In genomic region chr17:73151888-73152633, GRCh38 we compare ENCODE assay signal across 1 cellular context.
A peak's percentile ranks its signal among the peaks of the same experiment; 100 is the strongest.
TF ChIP-seq lines count a peak whose summit lies in the region.

No MANE protein-coding gene starts in this region.

TF ChIP-seq in HepG2, 621 proteins besides CTCF, POLR2A, EP300 and RAD21 (continues in another document):
- TF ChIP-seq, protein P1, sequence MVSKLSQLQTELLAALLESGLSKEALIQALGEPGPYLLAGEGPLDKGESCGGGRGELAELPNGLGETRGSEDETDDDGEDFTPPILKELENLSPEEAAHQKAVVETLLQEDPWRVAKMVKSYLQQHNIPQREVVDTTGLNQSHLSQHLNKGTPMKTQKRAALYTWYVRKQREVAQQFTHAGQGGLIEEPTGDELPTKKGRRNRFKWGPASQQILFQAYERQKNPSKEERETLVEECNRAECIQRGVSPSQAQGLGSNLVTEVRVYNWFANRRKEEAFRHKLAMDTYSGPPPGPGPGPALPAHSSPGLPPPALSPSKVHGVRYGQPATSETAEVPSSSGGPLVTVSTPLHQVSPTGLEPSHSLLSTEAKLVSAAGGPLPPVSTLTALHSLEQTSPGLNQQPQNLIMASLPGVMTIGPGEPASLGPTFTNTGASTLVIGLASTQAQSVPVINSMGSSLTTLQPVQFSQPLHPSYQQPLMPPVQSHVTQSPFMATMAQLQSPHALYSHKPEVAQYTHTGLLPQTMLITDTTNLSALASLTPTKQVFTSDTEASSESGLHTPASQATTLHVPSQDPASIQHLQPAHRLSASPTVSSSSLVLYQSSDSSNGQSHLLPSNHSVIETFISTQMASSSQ (IDR thresholded peaks at IDR 0.05; ENCODE audit: low read depth) = peak; percentile 88
- TF ChIP-seq, protein P1 (CRISPR knock-in tag; IDR thresholded peaks at IDR 0.05; ENCODE audit: borderline replicate concordance) = peak; percentile 93; the same call in 1 of the 2 replicates
- TF ChIP-seq FOXA3 (CRISPR knock-in tag; IDR thresholded peaks at IDR 0.05) (peak; percentile 70), ZNF329 (CRISPR knock-in tag; IDR thresholded peaks at IDR 0.05; ENCODE audit: low read depth) (no peak), ZNF670 (CRISPR knock-in tag; IDR thresholded peaks at IDR 0.05; ENCODE audit: borderline replicate concordance) (no peak), SALL1 (CRISPR knock-in tag; IDR thresholded peaks at IDR 0.05) (peak; percentile 30; the same call in 1 of the 2 replicates), HNF4A (CRISPR knock-in tag; IDR thresholded peaks at IDR 0.05) (no peak), ZFP41 (CRISPR knock-in tag; IDR thresholded peaks at IDR 0.05; ENCODE audit: borderline replicate concordance) (no peak), ZMYM3 (CRISPR knock-in tag; IDR thresholded peaks at IDR 0.05) (peak; percentile 84), CENPX (CRISPR knock-in tag; IDR thresholded peaks at IDR 0.05) (no peak), ZNF460 (CRISPR knock-in tag; IDR thresholded peaks at IDR 0.05; ENCODE audit: borderline replicate concordance) (peak; percentile 94), ZNF556 (CRISPR knock-in tag; IDR thresholded peaks at IDR 0.05; ENCODE audit: borderline replicate concordance) (no peak), SMAD1 (CRISPR knock-in tag; IDR thresholded peaks at IDR 0.05; ENCODE audit: borderline replicate concordance, low read depth) (no peak), ISL2 (CRISPR knock-in tag; IDR thresholded peaks at IDR 0.05) (peak; percentile 31; the same call in 1 of the 2 replicates), CENPT (CRISPR knock-in tag; IDR thresholded peaks at IDR 0.05; ENCODE audit: low read depth) (no peak), JDP2 (CRISPR knock-in tag; IDR thresholded peaks at IDR 0.05; ENCODE audit: borderline replicate concordance) (no peak), SAFB2 (CRISPR knock-in tag; IDR thresholded peaks at IDR 0.05; ENCODE audit: borderline replicate concordance, low read depth) (no peak), ZNF891 (CRISPR knock-in tag; IDR thresholded peaks at IDR 0.05) (no peak), NFAT5 (CRISPR knock-in tag; IDR thresholded peaks at IDR 0.05) (no peak), ZNF563 (CRISPR knock-in tag; IDR thresholded peaks at IDR 0.05) (no peak), PCBP2 (optimal IDR thresholded peaks at IDR 0.05; ENCODE audit: low read depth, low read length, poor library complexity, severe bottlenecking) (no peak), PAXIP1 (CRISPR knock-in tag; conservative IDR thresholded peaks at IDR 0.05) (peak; percentile 61), HDAC2 (CRISPR knock-in tag; IDR thresholded peaks at IDR 0.05) (peak; percentile 41; the same call in 1 of the 2 replicates), AHDC1 (CRISPR knock-in tag; IDR thresholded peaks at IDR 0.05; ENCODE audit: borderline replicate concordance) (peak; percentile 62; the same call in 1 of the 2 replicates), ZNF710 (CRISPR knock-in tag; IDR thresholded peaks at IDR 0.05; ENCODE audit: borderline replicate concordance) (no peak), SIX4 (CRISPR knock-in tag; IDR thresholded peaks at IDR 0.05) (no peak; the same call in 1 of the 2 replicates), SP4 (CRISPR knock-in tag; IDR thresholded peaks at IDR 0.05) (no peak), ONECUT2 (CRISPR knock-in tag; IDR thresholded peaks at IDR 0.05) (no peak)
- TF ChIP-seq, protein P2, sequence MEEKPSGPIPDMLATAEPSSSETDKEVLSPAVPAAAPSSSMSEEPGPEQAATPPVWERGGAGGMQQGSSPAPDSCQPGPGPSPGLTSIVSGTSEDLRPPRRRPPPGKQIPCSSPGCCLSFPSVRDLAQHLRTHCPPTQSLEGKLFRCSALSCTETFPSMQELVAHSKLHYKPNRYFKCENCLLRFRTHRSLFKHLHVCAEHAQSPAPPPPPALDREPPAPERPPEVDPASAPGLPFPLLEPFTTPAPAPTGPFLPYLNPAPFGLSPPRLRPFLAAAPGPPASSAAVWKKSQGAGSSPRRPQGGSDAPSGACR (CRISPR knock-in tag; IDR thresholded peaks at IDR 0.05) = no peak
- TF ChIP-seq, protein P3, sequence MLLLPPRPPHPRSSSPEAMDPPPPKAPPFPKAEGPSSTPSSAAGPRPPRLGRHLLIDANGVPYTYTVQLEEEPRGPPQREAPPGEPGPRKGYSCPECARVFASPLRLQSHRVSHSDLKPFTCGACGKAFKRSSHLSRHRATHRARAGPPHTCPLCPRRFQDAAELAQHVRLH (CRISPR knock-in tag; IDR thresholded peaks at IDR 0.05; ENCODE audit: borderline replicate concordance, low read depth) = no peak
